In genomic region chr13:48500652-48501197, GRCh38 we compare ENCODE assay signal across 8 cellular contexts. TPM values are rescaled to one million over a fixed set of nuclear protein-coding genes. Genes with fewer than 3 reads are reported as not detected.
DNase-seq lines count a peak whose midpoint lies in the region; ATAC-seq, FAIRE-seq and TF ChIP-seq lines count a peak whose summit lies in the region.

No MANE protein-coding gene starts in this region.

- ATAC-seq in HG02870 (IDR thresholded peaks at IDR 0.05; ENCODE audit: unreplicated experiment) = peak; percentile 57

- no peak for DNase-seq in GM12891 (ENCODE audit: insufficient read length, low spot score)
- no peak for DNase-seq in left ventricle myocardium inferior
- DNase-seq in NCI-H2081 treated with DMSO at 0.1 percent for 48 hours (lab: John Stamatoyannopoulos, UW) = no peak
- no peak for DNase-seq in medulla oblongata (ENCODE audit: extremely low spot score)
- no peak for DNase-seq in small intestine
- DNase-seq in posterior vena cava (ENCODE audit: low spot score) = no peak

- H3K36me3 ChIP-seq in SU-DHL-6 (ENCODE audit: low read length) = peaks cover 1% of the 10 kb centered on the region; the same call in 1 of the 2 replicates
- H3K36me3 ChIP-seq in left ventricle myocardium inferior = peaks cover 24% of the 10 kb centered on the region
- no peaks in the 10 kb centered on the region for H3K36me3 ChIP-seq in small intestine (ENCODE audit: control insufficient read depth in 2 of 2, insufficient read depth in 2 of 2, low read length in 2 of 2)

- H3K4me3 ChIP-seq in SU-DHL-6 (ENCODE audit: insufficient read depth, low read length, poor library complexity, severe bottlenecking) (no peak overlapping the region), left ventricle myocardium inferior (no peak overlapping the region), small intestine (ENCODE audit: low read depth in 1 of 2, low read length in 2 of 2) (no peak overlapping the region)

- H3K9me2 ChIP-seq in SU-DHL-6 (replicated peaks; ENCODE audit: insufficient read depth, low read length) = no peaks in the 10 kb centered on the region

- H3K9ac ChIP-seq in SU-DHL-6 (ENCODE audit: low read length) = peak overlapping the region; percentile 31; the same call in 1 of the 2 replicates

- no peaks in the 10 kb centered on the region for H4K20me1 ChIP-seq in SU-DHL-6 (ENCODE audit: low read depth, low read length)

- intact Hi-C loops in left ventricle myocardium inferior (cut with micrococcal nuclease) = loop anchor here (10.0 kb wide), 1 partner anchor 74 kb away; no protein-coding TSS in a partner anchor
- intact Hi-C loops in posterior vena cava (cut with DNase I) = no loop called here

- peak overlapping the region; percentile 33 for H3K4me2 ChIP-seq in SU-DHL-6 (ENCODE audit: low read depth, low read length, poor library complexity, severe bottlenecking)

- TF ChIP-seq POLR2A in GM12891 (IDR thresholded peaks at IDR 0.05; ENCODE audit: low read depth, low read length) = no peak

- H3K27me3 ChIP-seq in SU-DHL-6 (ENCODE audit: low read length) (no peaks in the 10 kb centered on the region), left ventricle myocardium inferior (ENCODE audit: low read depth) (no peaks in the 10 kb centered on the region), small intestine (ENCODE audit: control insufficient read depth in 2 of 2, insufficient read depth in 2 of 2, low read length in 2 of 2) (no peaks in the 10 kb centered on the region)

- H3K79me2 ChIP-seq in SU-DHL-6 (ENCODE audit: insufficient read depth, low read length) = no peaks in the 10 kb centered on the region

- TF ChIP-seq CTCF in SU-DHL-6 (IDR thresholded peaks at IDR 0.05; ENCODE audit: insufficient read depth, low read length, poor library complexity, severe bottlenecking) (no peak), left ventricle myocardium inferior (IDR thresholded peaks at IDR 0.05; ENCODE audit: borderline replicate concordance) (no peak)

- 73 to 83% (median 78%) methylated on average over 4 of the region's 4 CpGs for WGBS in small intestine, 3 donors

- no peaks in the 10 kb centered on the region for H3K9me3 ChIP-seq in SU-DHL-6 (ENCODE audit: insufficient read depth, low read length)
- H3K9me3 ChIP-seq in left ventricle myocardium inferior (replicated peaks) = no peaks in the 10 kb centered on the region
- H3K9me3 ChIP-seq in small intestine (ENCODE audit: control insufficient read depth, low read depth) = no peaks in the 10 kb centered on the region

- peaks cover under 1% of the 10 kb centered on the region; the same call in 1 of the 2 replicates for H3F3A ChIP-seq in SU-DHL-6 (ENCODE audit: insufficient read depth)

- FAIRE-seq in GM12891 (lab: Jason Lieb, UNC) (peak; percentile 95), small intestine (lab: Jason Lieb, UNC) (no peak)

- no peak overlapping the region for H2AFZ ChIP-seq in SU-DHL-6 (ENCODE audit: low read depth, low read length, severe bottlenecking)

- peaks cover 14% of the 10 kb centered on the region for H3K4me1 ChIP-seq in left ventricle myocardium inferior
- H3K4me1 ChIP-seq in small intestine (ENCODE audit: control insufficient read depth in 2 of 2, insufficient read depth in 1 of 2, low read depth in 1 of 2, low read length in 1 of 2) = no peaks in the 10 kb centered on the region

- peak overlapping the region; percentile 66 for H3K27ac ChIP-seq in SU-DHL-6 (ENCODE audit: low read depth, low read length)
- peak overlapping the region; percentile 8 for H3K27ac ChIP-seq in left ventricle myocardium inferior (replicated peaks)
- peak overlapping the region in 1 of 2 donors; percentile 59 for H3K27ac ChIP-seq in small intestine (ENCODE audit: low read depth in 1 of 2, low read length in 1 of 2)

TF ChIP-seq in GM12891, 5 proteins besides CTCF, POLR2A, EP300 and RAD21:
- 0 out of 2 replicates have a peak, but pooled peaks have one; percentile 27 for TF ChIP-seq SPI1 (IDR thresholded peaks at IDR 0.05; ENCODE audit: low read depth, low read length)
- TF ChIP-seq TAF1 (IDR thresholded peaks at IDR 0.05; ENCODE audit: low read depth, low read length) = no peak
- TF ChIP-seq POLR2AphosphoS5 (IDR thresholded peaks at IDR 0.05; ENCODE audit: low read depth, low read length) = no peak

RNA-seq across cellular contexts. Expression of gene RCBTB2, which starts 32.2 kb away (rescaled TPM):
- polyA plus RNA-seq in GM12891 (2012; ENCODE audit: low read depth, missing spikeins) = 15.5 TPM
- total RNA-seq in left ventricle myocardium inferior (14.8 TPM), posterior vena cava (10 to 100 TPM in 1 of 2 donors, 1 to 10 TPM in 1; 8.6 to 10.6 TPM)
- polyA plus RNA-seq in small intestine = 1 to 10 TPM; 3.1 to 7.6 (median 4.8) TPM
